ENCODE assay signal across 1 cellular context in the genomic region with DNA sequence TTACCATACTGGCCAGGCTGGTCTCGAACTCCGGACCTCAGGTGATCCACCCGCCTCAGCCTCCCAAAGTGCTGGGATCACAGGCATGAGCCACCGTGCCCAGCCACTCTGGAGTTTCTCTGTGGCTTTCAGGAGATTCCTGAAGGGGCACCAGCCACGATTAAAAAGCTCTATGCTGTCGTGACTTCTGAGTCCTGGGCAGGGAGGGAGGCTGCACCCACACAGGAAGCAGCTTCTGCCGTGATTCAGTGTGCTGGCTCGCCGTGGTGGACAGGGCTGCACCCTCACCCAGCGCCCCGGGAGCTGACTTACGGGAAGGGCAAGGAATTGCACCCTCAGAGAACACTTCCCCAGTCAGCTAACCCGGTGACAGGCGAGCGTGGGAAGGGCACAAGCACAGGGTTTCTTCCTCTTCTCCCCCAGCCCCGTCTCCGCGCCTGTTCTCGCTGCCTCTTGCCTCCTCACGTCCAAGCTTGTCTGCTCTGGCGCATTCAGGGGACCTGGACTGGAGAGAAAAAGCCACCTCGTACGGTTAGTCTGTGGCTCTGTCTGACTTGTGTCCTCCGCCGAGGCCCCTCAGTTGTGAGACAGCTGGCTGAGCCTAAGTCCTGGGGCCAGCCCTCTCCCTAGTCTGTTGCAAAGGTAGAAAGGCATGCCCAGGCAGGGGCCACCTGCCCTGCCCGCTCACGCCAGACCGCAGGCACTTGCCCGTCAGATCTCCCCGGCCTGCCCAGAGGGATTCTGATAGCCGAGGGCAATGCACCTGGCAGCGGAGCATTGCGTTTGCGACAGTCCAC.
TF ChIP-seq lines count a peak whose summit lies in the region.

No MANE protein-coding gene starts in this region.

TF ChIP-seq in HepG2, 621 proteins besides CTCF, POLR2A, EP300 and RAD21 (continued from another document and continues in another):
- TF ChIP-seq ZNF441 (CRISPR knock-in tag; IDR thresholded peaks at IDR 0.05; ENCODE audit: borderline replicate concordance), result no peak
- TF ChIP-seq, protein P1, sequence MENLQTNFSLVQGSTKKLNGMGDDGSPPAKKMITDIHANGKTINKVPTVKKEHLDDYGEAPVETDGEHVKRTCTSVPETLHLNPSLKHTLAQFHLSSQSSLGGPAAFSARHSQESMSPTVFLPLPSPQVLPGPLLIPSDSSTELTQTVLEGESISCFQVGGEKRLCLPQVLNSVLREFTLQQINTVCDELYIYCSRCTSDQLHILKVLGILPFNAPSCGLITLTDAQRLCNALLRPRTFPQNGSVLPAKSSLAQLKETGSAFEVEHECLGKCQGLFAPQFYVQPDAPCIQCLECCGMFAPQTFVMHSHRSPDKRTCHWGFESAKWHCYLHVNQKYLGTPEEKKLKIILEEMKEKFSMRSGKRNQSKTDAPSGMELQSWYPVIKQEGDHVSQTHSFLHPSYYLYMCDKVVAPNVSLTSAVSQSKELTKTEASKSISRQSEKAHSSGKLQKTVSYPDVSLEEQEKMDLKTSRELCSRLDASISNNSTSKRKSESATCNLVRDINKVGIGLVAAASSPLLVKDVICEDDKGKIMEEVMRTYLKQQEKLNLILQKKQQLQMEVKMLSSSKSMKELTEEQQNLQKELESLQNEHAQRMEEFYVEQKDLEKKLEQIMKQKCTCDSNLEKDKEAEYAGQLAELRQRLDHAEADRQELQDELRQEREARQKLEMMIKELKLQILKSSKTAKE (CRISPR knock-in tag; IDR thresholded peaks at IDR 0.05; ENCODE audit: borderline replicate concordance), result 0 out of 2 replicates have a peak, but pooled peaks have one; percentile 22
- TF ChIP-seq, protein P2, sequence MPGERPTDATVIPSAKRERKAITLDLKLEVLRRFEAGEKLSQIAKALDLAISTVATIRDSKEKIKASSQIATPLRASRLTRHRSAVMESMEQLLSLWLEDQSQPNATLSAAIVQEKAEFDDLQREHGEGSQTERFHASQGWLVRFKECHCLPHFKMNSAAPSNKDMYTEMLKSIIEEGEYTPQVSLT (CRISPR knock-in tag; IDR thresholded peaks at IDR 0.05; ENCODE audit: borderline replicate concordance, low read depth), result no peak
- TF ChIP-seq ZNF550 (CRISPR knock-in tag; IDR thresholded peaks at IDR 0.05; ENCODE audit: borderline replicate concordance), result no peak; the same call in 1 of the 2 replicates
- TF ChIP-seq ZNF33A (CRISPR knock-in tag; IDR thresholded peaks at IDR 0.05; ENCODE audit: borderline replicate concordance), result no peak
- TF ChIP-seq, protein P3, sequence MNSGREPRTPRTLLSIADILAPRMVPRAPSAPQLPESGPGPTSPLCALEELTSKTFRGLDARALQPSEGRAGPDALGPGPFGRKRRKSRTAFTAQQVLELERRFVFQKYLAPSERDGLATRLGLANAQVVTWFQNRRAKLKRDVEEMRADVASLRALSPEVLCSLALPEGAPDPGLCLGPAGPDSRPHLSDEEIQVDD (CRISPR knock-in tag; IDR thresholded peaks at IDR 0.05; ENCODE audit: borderline replicate concordance), result 0 out of 2 replicates have a peak, but pooled peaks have one; percentile 38
- TF ChIP-seq SP4 (CRISPR knock-in tag; IDR thresholded peaks at IDR 0.05), result peak; percentile 17; the same call in 1 of the 2 replicates
- TF ChIP-seq FOXA3 (CRISPR knock-in tag; IDR thresholded peaks at IDR 0.05), result 0 out of 2 replicates have a peak, but pooled peaks have one; percentile 12
- no peak for TF ChIP-seq FOXK1 (CRISPR knock-in tag; IDR thresholded peaks at IDR 0.05; ENCODE audit: borderline replicate concordance, low read depth)
- no peak for TF ChIP-seq NCOA5 (CRISPR knock-in tag; IDR thresholded peaks at IDR 0.05)
- no peak for TF ChIP-seq KAT7 (CRISPR knock-in tag; IDR thresholded peaks at IDR 0.05; ENCODE audit: borderline replicate concordance)
- no peak for TF ChIP-seq MZF1 (CRISPR knock-in tag; IDR thresholded peaks at IDR 0.05; ENCODE audit: borderline replicate concordance)
- TF ChIP-seq SMYD3 (CRISPR knock-in tag; IDR thresholded peaks at IDR 0.05), result no peak
- TF ChIP-seq, protein P4, sequence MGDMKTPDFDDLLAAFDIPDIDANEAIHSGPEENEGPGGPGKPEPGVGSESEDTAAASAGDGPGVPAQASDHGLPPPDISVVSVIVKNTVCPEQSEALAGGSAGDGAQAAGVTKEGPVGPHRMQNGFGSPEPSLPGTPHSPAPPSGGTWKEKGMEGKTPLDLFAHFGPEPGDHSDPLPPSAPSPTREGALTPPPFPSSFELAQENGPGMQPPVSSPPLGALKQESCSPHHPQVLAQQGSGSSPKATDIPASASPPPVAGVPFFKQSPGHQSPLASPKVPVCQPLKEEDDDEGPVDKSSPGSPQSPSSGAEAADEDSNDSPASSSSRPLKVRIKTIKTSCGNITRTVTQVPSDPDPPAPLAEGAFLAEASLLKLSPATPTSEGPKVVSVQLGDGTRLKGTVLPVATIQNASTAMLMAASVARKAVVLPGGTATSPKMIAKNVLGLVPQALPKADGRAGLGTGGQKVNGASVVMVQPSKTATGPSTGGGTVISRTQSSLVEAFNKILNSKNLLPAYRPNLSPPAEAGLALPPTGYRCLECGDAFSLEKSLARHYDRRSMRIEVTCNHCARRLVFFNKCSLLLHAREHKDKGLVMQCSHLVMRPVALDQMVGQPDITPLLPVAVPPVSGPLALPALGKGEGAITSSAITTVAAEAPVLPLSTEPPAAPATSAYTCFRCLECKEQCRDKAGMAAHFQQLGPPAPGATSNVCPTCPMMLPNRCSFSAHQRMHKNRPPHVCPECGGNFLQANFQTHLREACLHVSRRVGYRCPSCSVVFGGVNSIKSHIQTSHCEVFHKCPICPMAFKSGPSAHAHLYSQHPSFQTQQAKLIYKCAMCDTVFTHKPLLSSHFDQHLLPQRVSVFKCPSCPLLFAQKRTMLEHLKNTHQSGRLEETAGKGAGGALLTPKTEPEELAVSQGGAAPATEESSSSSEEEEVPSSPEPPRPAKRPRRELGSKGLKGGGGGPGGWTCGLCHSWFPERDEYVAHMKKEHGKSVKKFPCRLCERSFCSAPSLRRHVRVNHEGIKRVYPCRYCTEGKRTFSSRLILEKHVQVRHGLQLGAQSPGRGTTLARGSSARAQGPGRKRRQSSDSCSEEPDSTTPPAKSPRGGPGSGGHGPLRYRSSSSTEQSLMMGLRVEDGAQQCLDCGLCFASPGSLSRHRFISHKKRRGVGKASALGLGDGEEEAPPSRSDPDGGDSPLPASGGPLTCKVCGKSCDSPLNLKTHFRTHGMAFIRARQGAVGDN (CRISPR knock-in tag; IDR thresholded peaks at IDR 0.05), result no peak; the same call in 1 of the 2 replicates
- TF ChIP-seq, protein P5, sequence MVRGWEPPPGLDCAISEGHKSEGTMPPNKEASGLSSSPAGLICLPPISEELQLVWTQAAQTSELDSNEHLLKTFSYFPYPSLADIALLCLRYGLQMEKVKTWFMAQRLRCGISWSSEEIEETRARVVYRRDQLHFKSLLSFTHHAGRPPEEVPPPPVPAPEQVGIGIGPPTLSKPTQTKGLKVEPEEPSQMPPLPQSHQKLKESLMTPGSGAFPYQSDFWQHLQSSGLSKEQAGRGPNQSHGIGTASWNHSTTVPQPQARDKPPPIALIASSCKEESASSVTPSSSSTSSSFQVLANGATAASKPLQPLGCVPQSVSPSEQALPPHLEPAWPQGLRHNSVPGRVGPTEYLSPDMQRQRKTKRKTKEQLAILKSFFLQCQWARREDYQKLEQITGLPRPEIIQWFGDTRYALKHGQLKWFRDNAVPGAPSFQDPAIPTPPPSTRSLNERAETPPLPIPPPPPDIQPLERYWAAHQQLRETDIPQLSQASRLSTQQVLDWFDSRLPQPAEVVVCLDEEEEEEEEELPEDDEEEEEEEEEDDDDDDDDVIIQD (CRISPR knock-in tag; IDR thresholded peaks at IDR 0.05; ENCODE audit: low read depth), result no peak
- TF ChIP-seq ZNF343 (CRISPR knock-in tag; IDR thresholded peaks at IDR 0.05), result peak; percentile 98
- TF ChIP-seq, protein P6, sequence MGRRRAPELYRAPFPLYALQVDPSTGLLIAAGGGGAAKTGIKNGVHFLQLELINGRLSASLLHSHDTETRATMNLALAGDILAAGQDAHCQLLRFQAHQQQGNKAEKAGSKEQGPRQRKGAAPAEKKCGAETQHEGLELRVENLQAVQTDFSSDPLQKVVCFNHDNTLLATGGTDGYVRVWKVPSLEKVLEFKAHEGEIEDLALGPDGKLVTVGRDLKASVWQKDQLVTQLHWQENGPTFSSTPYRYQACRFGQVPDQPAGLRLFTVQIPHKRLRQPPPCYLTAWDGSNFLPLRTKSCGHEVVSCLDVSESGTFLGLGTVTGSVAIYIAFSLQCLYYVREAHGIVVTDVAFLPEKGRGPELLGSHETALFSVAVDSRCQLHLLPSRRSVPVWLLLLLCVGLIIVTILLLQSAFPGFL (CRISPR knock-in tag; IDR thresholded peaks at IDR 0.05), result no peak
- no peak for TF ChIP-seq GABPB1 (CRISPR knock-in tag; IDR thresholded peaks at IDR 0.05)
- TF ChIP-seq FOXO1 (CRISPR knock-in tag; IDR thresholded peaks at IDR 0.05), result peak; percentile 5; the same call in 1 of the 2 replicates
- no peak for TF ChIP-seq NFE2L2 (IDR thresholded peaks at IDR 0.05; ENCODE audit: low read length)
- peak; percentile 88; the same call in 1 of the 2 replicates for TF ChIP-seq ZC3H13 (CRISPR knock-in tag; IDR thresholded peaks at IDR 0.05)
- TF ChIP-seq ZNF773 (CRISPR knock-in tag; IDR thresholded peaks at IDR 0.05; ENCODE audit: borderline replicate concordance), result no peak
- TF ChIP-seq, protein P7, sequence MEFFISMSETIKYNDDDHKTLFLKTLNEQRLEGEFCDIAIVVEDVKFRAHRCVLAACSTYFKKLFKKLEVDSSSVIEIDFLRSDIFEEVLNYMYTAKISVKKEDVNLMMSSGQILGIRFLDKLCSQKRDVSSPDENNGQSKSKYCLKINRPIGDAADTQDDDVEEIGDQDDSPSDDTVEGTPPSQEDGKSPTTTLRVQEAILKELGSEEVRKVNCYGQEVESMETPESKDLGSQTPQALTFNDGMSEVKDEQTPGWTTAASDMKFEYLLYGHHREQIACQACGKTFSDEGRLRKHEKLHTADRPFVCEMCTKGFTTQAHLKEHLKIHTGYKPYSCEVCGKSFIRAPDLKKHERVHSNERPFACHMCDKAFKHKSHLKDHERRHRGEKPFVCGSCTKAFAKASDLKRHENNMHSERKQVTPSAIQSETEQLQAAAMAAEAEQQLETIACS (CRISPR knock-in tag; IDR thresholded peaks at IDR 0.05), result no peak
- TF ChIP-seq CHD4 (IDR thresholded peaks at IDR 0.05; ENCODE audit: borderline replicate concordance, low read length), result no peak
- TF ChIP-seq ZC3H4 (CRISPR knock-in tag; IDR thresholded peaks at IDR 0.05; ENCODE audit: borderline replicate concordance), result no peak
- no peak for TF ChIP-seq KAT8 (CRISPR knock-in tag; IDR thresholded peaks at IDR 0.05)
- TF ChIP-seq, protein P8, sequence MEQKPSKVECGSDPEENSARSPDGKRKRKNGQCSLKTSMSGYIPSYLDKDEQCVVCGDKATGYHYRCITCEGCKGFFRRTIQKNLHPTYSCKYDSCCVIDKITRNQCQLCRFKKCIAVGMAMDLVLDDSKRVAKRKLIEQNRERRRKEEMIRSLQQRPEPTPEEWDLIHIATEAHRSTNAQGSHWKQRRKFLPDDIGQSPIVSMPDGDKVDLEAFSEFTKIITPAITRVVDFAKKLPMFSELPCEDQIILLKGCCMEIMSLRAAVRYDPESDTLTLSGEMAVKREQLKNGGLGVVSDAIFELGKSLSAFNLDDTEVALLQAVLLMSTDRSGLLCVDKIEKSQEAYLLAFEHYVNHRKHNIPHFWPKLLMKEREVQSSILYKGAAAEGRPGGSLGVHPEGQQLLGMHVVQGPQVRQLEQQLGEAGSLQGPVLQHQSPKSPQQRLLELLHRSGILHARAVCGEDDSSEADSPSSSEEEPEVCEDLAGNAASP (CRISPR knock-in tag; IDR thresholded peaks at IDR 0.05; ENCODE audit: borderline replicate concordance), result no peak; the same call in 1 of the 2 replicates
- no peak for TF ChIP-seq FOSL1 (CRISPR knock-in tag; IDR thresholded peaks at IDR 0.05; ENCODE audit: borderline replicate concordance)
- peak; percentile 76; the same call in 1 of the 2 replicates for TF ChIP-seq RARG (CRISPR knock-in tag; IDR thresholded peaks at IDR 0.05; ENCODE audit: low read depth)
- TF ChIP-seq CENPT (CRISPR knock-in tag; IDR thresholded peaks at IDR 0.05; ENCODE audit: low read depth), result no peak
- no peak for TF ChIP-seq TCF7L2 (IDR thresholded peaks at IDR 0.05; ENCODE audit: low read depth, low read length)
- peak; percentile 26; the same call in 1 of the 2 replicates for TF ChIP-seq MYC (CRISPR knock-in tag; IDR thresholded peaks at IDR 0.05; ENCODE audit: borderline replicate concordance)
- TF ChIP-seq PAF1 (CRISPR knock-in tag; IDR thresholded peaks at IDR 0.05), result peak; percentile 75; the same call in 1 of the 2 replicates
- no peak for TF ChIP-seq ZNF3 (CRISPR knock-in tag; IDR thresholded peaks at IDR 0.05)
- TF ChIP-seq, protein P9, sequence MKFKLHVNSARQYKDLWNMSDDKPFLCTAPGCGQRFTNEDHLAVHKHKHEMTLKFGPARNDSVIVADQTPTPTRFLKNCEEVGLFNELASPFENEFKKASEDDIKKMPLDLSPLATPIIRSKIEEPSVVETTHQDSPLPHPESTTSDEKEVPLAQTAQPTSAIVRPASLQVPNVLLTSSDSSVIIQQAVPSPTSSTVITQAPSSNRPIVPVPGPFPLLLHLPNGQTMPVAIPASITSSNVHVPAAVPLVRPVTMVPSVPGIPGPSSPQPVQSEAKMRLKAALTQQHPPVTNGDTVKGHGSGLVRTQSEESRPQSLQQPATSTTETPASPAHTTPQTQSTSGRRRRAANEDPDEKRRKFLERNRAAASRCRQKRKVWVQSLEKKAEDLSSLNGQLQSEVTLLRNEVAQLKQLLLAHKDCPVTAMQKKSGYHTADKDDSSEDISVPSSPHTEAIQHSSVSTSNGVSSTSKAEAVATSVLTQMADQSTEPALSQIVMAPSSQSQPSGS (CRISPR knock-in tag; IDR thresholded peaks at IDR 0.05), result no peak
- no peak; the same call in 1 of the 2 replicates for TF ChIP-seq ZNF589 (CRISPR knock-in tag; conservative IDR thresholded peaks at IDR 0.05)
- no peak for TF ChIP-seq NAIF1 (CRISPR knock-in tag; IDR thresholded peaks at IDR 0.05; ENCODE audit: borderline replicate concordance)
- peak; percentile 78 for TF ChIP-seq TAF15 (IDR thresholded peaks at IDR 0.05; ENCODE audit: low read depth, low read length, poor library complexity, severe bottlenecking)
